Comparison of ENCODE assay signal across 18 cellular contexts in the genomic region with DNA sequence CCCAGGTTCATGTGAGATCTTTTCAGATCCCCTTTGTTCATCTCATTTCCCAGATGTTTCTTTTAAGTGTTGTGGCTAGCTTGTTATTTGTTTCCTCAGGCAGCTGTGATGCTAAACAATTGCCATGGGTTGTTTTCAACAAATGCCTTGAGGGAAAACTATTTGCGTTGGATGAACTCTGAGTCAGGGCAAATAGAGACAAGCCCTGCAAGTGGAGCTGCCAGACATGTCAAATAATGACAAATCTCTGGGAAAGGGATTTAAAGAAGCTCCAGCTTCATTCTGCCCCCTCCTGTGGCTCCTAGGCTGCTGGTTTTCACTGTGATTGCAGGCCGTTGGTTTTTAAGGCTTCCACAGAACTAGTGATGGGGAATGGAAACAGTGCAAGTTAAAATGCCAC.
A peak's percentile ranks its signal among the peaks of the same experiment; 100 is the strongest.
DNase-seq lines count a peak whose midpoint lies in the region; ATAC-seq, FAIRE-seq and TF ChIP-seq lines count a peak whose summit lies in the region.
"Had no signal": no experiment of that assay in that cellular context is flagged by ENCODE, and none has a peak within 500 bp of the region (broad histone marks: within the 10 kb centered on the region; RNA-seq: fewer than 3 reads in every experiment).

No MANE protein-coding gene starts in this region.

- H3K4me3 ChIP-seq in PC-3 (ENCODE audit: low read length), result no peak overlapping the region
- H3K4me3 ChIP-seq in RWPE2 (ENCODE audit: severe bottlenecking), result no peak overlapping the region
- H3K4me3 ChIP-seq in epithelial cell of esophagus (ENCODE audit: low read length), result no peak overlapping the region
- no peak overlapping the region for H3K4me3 ChIP-seq in keratinocyte (ENCODE audit: control insufficient read depth in 2 of 3, extremely low read depth in 1 of 3, insufficient read depth in 2 of 3, low read depth in 1 of 3, low read length in 3 of 3)
- H3K4me3 ChIP-seq: A549, GM12878 had no signal

- H3K4me1 ChIP-seq in PC-3 (ENCODE audit: insufficient read depth, low read length), result no peaks in the 10 kb centered on the region
- H3K4me1 ChIP-seq in RWPE2 (ENCODE audit: insufficient read depth, poor library complexity, severe bottlenecking), result no peaks in the 10 kb centered on the region
- peaks cover 5% of the 10 kb centered on the region for H3K4me1 ChIP-seq in keratinocyte (ENCODE audit: control insufficient read depth, extremely low read depth, insufficient read depth, low read length)
- H3K4me1 ChIP-seq: A549, BE2C had no signal

- ATAC-seq in PC-3, result no peak
- ATAC-seq in RWPE2 (ENCODE audit: low read depth), result peak; percentile 19; the same call in 1 of the 3 replicates
- ATAC-seq: A549, GM12878, HepG2 had no signal

- no peak for TF ChIP-seq POLR2A in GM12891 (IDR thresholded peaks at IDR 0.05; ENCODE audit: low read depth, low read length)

- no peak overlapping the region for H3K4me2 ChIP-seq in PC-3 (ENCODE audit: low read length)
- no peak overlapping the region for H3K4me2 ChIP-seq in keratinocyte (ENCODE audit: control insufficient read depth, extremely low read depth, insufficient read depth, low read depth, low read length)
- H3K4me2 ChIP-seq: A549 had no signal

- no peaks in the 10 kb centered on the region for H3K9me1 ChIP-seq in keratinocyte (ENCODE audit: control insufficient read depth, extremely low read depth, insufficient read depth, low read length)

- H3K79me2 ChIP-seq in PC-3 (ENCODE audit: low read length) (no peaks in the 10 kb centered on the region), keratinocyte (ENCODE audit: control insufficient read depth, insufficient read depth, low read length) (no peaks in the 10 kb centered on the region)

- H3K27me3 ChIP-seq in PC-3 (ENCODE audit: low read length), result no peaks in the 10 kb centered on the region
- H3K27me3 ChIP-seq in RWPE2 (ENCODE audit: insufficient read depth, poor library complexity, severe bottlenecking), result no peaks in the 10 kb centered on the region
- H3K27me3 ChIP-seq in keratinocyte (ENCODE audit: control insufficient read depth, extremely low read depth, insufficient read depth, low read length), result no peaks in the 10 kb centered on the region
- H3K27me3 ChIP-seq: BE2C had no signal

- H3F3A ChIP-seq in PC-3 (ENCODE audit: low read length, unreplicated experiment), result no peaks in the 10 kb centered on the region

- no TSS peak for BruUV-seq in PC-3 (replicated peaks; lab: Mats Ljungman, UMichigan)

- no peaks in the 10 kb centered on the region for H3K9me2 ChIP-seq in PC-3 (replicated peaks; ENCODE audit: low read length)

- DNase-seq in PC-3 (peak; percentile 80), RWPE2 (ENCODE audit: low spot score) (no peak), epithelial cell of esophagus (ENCODE audit: low read depth) (peak; percentile 70), keratinocyte (ENCODE audit: low read depth, low spot score) (no peak), SHP77 treated with DMSO at 0.1 percent for 48 hours (lab: John Stamatoyannopoulos, UW) (no peak), NCI-H2107 (lab: John Stamatoyannopoulos, UW) (no peak), GM12891 (ENCODE audit: insufficient read length, low spot score) (no peak)
- DNase-seq: BE2C; CD4-positive, alpha-beta memory T cell; HCEC 1CT; HFFc6 had no signal

- FAIRE-seq in keratinocyte (lab: Jason Lieb, UNC), result peak; percentile 5
- no peak for FAIRE-seq in GM12891 (lab: Jason Lieb, UNC)
- FAIRE-seq: A549, GM12878, GM19239, H1, HepG2, HTR-8/SVneo had no signal

- POLR2A ChIA-PET in PC-3 (lab: Charles Lee; ENCODE audit: unreplicated experiment), result no interaction called here

- H3K36me3 ChIP-seq in PC-3 (ENCODE audit: low read depth, low read length) (peaks cover 6% of the 10 kb centered on the region; the same call in 1 of the 2 replicates), RWPE2 (ENCODE audit: low read depth) (no peaks in the 10 kb centered on the region), keratinocyte (ENCODE audit: control insufficient read depth in 2 of 2, extremely low read depth in 1 of 2, insufficient read depth in 2 of 2, low read length in 2 of 2) (no peaks in the 10 kb centered on the region)
- H3K36me3 ChIP-seq: BE2C had no signal

- CTCF ChIA-PET in PC-3 (lab: Charles Lee), result no interaction called here

- H3K27ac ChIP-seq in PC-3 (ENCODE audit: low read length) (no peak overlapping the region), RWPE2 (ENCODE audit: poor library complexity, severe bottlenecking) (no peak overlapping the region), keratinocyte (ENCODE audit: control insufficient read depth, insufficient read depth, low read length) (no peak overlapping the region)
- H3K27ac ChIP-seq: A549, C4-2B had no signal

- H4K20me1 ChIP-seq in PC-3 (ENCODE audit: low read length) (no peaks in the 10 kb centered on the region), keratinocyte (ENCODE audit: control insufficient read depth, extremely low read depth, insufficient read depth, low read length) (no peaks in the 10 kb centered on the region)

- peaks cover 8% of the 10 kb centered on the region for H3K9me3 ChIP-seq in PC-3 (ENCODE audit: low read length)
- no peaks in the 10 kb centered on the region for H3K9me3 ChIP-seq in RWPE2 (ENCODE audit: severe bottlenecking)
- H3K9me3 ChIP-seq in keratinocyte (ENCODE audit: control insufficient read depth, low read depth, low read length), result peaks cover 7% of the 10 kb centered on the region
- H3K9me3 ChIP-seq: A549, BE2C had no signal

- intact Hi-C loops in PC-3 (cut with micrococcal nuclease), result no loop called here

- no peak overlapping the region for H3K9ac ChIP-seq in PC-3 (ENCODE audit: low read length)
- no peak overlapping the region for H3K9ac ChIP-seq in keratinocyte (ENCODE audit: control insufficient read depth, extremely low read depth, insufficient read depth, low read length)

- dilution Hi-C loops in keratinocyte (cut with MboI; ENCODE audit: extremely low pct_ligation_motif_present, low sequenced_read_pairs), result no loop called here

- TF ChIP-seq CTCF in PC-3 (conservative IDR thresholded peaks at IDR 0.05; ENCODE audit: low read depth, low read length) (no peak; the same call in 1 of the 2 replicates), RWPE2 (IDR thresholded peaks at IDR 0.05; ENCODE audit: poor library complexity, severe bottlenecking) (no peak), epithelial cell of esophagus (IDR thresholded peaks at IDR 0.05; ENCODE audit: insufficient read depth, low read depth, low read length, missing control alignments) (no peak), keratinocyte (optimal IDR thresholded peaks at IDR 0.05 in 1 of 3, IDR thresholded peaks at IDR 0.05 in 1 of 3, conservative IDR thresholded peaks at IDR 0.05 in 1 of 3; ENCODE audit: extremely low read depth in 1 of 3, insufficient read depth in 2 of 3, low read length in 3 of 3) (no peak)

- H2AFZ ChIP-seq in PC-3 (ENCODE audit: low read length), result no peak overlapping the region
- no peak overlapping the region for H2AFZ ChIP-seq in keratinocyte (ENCODE audit: control insufficient read depth, low read length)

TF ChIP-seq in GM12891, 5 proteins besides CTCF, POLR2A, EP300 and RAD21:
- TF ChIP-seq PAX5 (IDR thresholded peaks at IDR 0.05; ENCODE audit: insufficient read depth, low read length, severe bottlenecking) (no peak), POU2F2 (IDR thresholded peaks at IDR 0.05; ENCODE audit: low read depth, low read length) (no peak), TAF1 (IDR thresholded peaks at IDR 0.05; ENCODE audit: low read depth, low read length) (no peak), SPI1 (IDR thresholded peaks at IDR 0.05; ENCODE audit: low read depth, low read length) (no peak), POLR2AphosphoS5 (IDR thresholded peaks at IDR 0.05; ENCODE audit: low read depth, low read length) (no peak)

Comparison
In these comparisons a context has a peak if more than half of its experiments do, and no peak if none do; other contexts are left out.
1. DNase-seq: peak in PC-3 (single experiment) and epithelial cell of esophagus (single experiment); none in RWPE2 (single experiment), keratinocyte (single experiment), SHP77 treated with DMSO at 0.1 percent for 48 hours (single experiment), NCI-H2107 (single experiment) and GM12891 (single experiment).